ENCODE assay signal across 30 cellular contexts in the genomic region with DNA sequence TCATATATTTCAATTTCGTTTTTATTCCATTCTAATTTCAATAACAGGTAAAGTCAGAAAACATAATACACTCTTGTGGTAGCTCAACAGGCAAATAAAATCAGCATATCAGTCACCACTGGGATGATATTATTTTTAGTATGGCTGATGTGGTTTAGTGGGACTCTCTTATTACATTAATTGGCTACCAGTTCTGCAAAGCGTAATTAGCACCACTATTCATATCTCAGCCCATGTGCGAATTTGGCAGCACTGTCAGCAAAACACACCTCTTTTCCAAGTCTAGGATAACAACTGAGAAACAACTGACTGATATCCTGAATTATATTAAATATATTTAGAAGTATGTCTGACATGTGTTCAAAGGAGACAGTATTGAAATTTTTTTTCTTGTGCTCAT.
"Had no signal": no experiment of that assay in that cellular context is flagged by ENCODE, and none has a peak within 500 bp of the region (broad histone marks: within the 10 kb centered on the region; RNA-seq: fewer than 3 reads in every experiment).

No MANE protein-coding gene starts in this region.

- H3K27me3 ChIP-seq: adrenal gland, body of pancreas, esophagus squamous epithelium had no signal

- H3K4me1 ChIP-seq: adrenal gland, body of pancreas, esophagus squamous epithelium had no signal

- H3K9me3 ChIP-seq: adrenal gland, body of pancreas, esophagus squamous epithelium had no signal

- H3K27ac ChIP-seq: adrenal gland, body of pancreas, epithelial cell of prostate, esophagus squamous epithelium had no signal

- DNase-seq: activated CD4-positive, alpha-beta memory T cell treated with anti-CD3 and anti-CD28 coated beads for 36 hours; activated CD4-positive, alpha-beta T cell treated with anti-CD3 and anti-CD28 coated beads for 36 hours; activated CD4-positive, alpha-beta T cell treated with anti-CD3 and anti-CD28 coated beads, Interleukin-2, amount 10 ng/mL, durations not matched to agents 24 days and 14 days; activated CD4-positive, CD25-positive, alpha-beta regulatory T cell; activated CD4-positive, CD25-positive, alpha-beta regulatory T cell treated with anti-CD3 and anti-CD28 coated beads, Interleukin-2, amount 50 U/mL, for 72 hours; activated CD8-positive, alpha-beta memory T cell treated with anti-CD3 and anti-CD28 coated beads, Interleukin-2, amount 10 ng/mL, durations not matched to agents 7 days and 5 days; activated CD8-positive, alpha-beta memory T cell treated with anti-CD3 and anti-CD28 coated beads, Interleukin-2, amount 50 U/mL, for 4 hours; activated CD8-positive, alpha-beta T cell treated with anti-CD3 and anti-CD28 coated beads, Interleukin-2, amount 10 ng/mL, durations not matched to agents 7 days and 5 days; activated effector memory CD4-positive, alpha-beta T cell treated with anti-CD3 and anti-CD28 coated beads, Interleukin-2, amount 50 U/mL, for 16 hours; activated naive CD4-positive, alpha-beta T cell treated with anti-CD3 and anti-CD28 coated beads for 36 hours; activated naive CD8-positive, alpha-beta T cell treated with anti-CD3 and anti-CD28 coated beads for 36 hours; activated naive CD8-positive, alpha-beta T cell treated with anti-CD3 and anti-CD28 coated beads, Interleukin-2, amount 50 U/mL, for 24 hours; activated T-cell treated with anti-CD3 and anti-CD28 coated beads, Interleukin-2, amount 50 U/mL, for 1 hour; activated T-cell treated with anti-CD3 and anti-CD28 coated beads, Interleukin-2, amount 50 U/mL, for 48 hours; adrenal gland; amygdala; aorta; body of pancreas; caudate nucleus; cortex of kidney; dermis blood vessel endothelial cell; effector CD4-positive, alpha-beta T cell; effector memory CD8-positive, alpha-beta T cell; esophagus squamous epithelium; foreskin melanocyte; T-helper 2 cell had no signal

- ATAC-seq: activated CD4-positive, alpha-beta T cell treated with anti-CD3 and anti-CD28 coated beads for 36 hours; activated CD8-positive, alpha-beta memory T cell treated with anti-CD3 and anti-CD28 coated beads, Interleukin-2, amount 10 ng/mL, durations not matched to agents 7 days and 5 days; activated CD8-positive, alpha-beta T cell treated with anti-CD3 and anti-CD28 coated beads, Interleukin-2, amount 10 ng/mL, durations not matched to agents 7 days and 5 days; activated naive CD8-positive, alpha-beta T cell treated with anti-CD3 and anti-CD28 coated beads, Interleukin-2, amount 50 U/mL, for 24 hours; body of pancreas; effector memory CD8-positive, alpha-beta T cell had no signal

- H3K27ac Mint-ChIP-seq: activated CD4-positive, alpha-beta memory T cell treated with anti-CD3 and anti-CD28 coated beads for 36 hours; activated CD4-positive, alpha-beta T cell treated with anti-CD3 and anti-CD28 coated beads for 36 hours; activated CD4-positive, alpha-beta T cell treated with anti-CD3 and anti-CD28 coated beads, Interleukin-2, amount 10 ng/mL, durations not matched to agents 24 days and 14 days; activated CD8-positive, alpha-beta memory T cell treated with anti-CD3 and anti-CD28 coated beads, Interleukin-2, amount 10 ng/mL, durations not matched to agents 7 days and 5 days; activated CD8-positive, alpha-beta T cell treated with anti-CD3 and anti-CD28 coated beads, Interleukin-2, amount 10 ng/mL, durations not matched to agents 7 days and 5 days; activated naive CD4-positive, alpha-beta T cell treated with anti-CD3 and anti-CD28 coated beads for 36 hours; activated naive CD4-positive, alpha-beta T cell treated with anti-CD3 and anti-CD28 coated beads, Interleukin-2, amount 50 U/mL, for 24 hours; activated naive CD8-positive, alpha-beta T cell treated with anti-CD3 and anti-CD28 coated beads for 36 hours; activated naive CD8-positive, alpha-beta T cell treated with anti-CD3 and anti-CD28 coated beads, Interleukin-2, amount 50 U/mL, for 24 hours; activated T-helper 1 cell treated with anti-CD3 and anti-CD28 coated beads, Interleukin-12 subunit alpha, Interleukin-12 subunit beta, Interleukin-2, Interleukin-4 antibody, amounts not matched to agents 30 ng/mL and 10 ng/mL and 1 ng/mL, durations not matched to agents 14 hours and 24 hours and 36 hours; activated T-helper 2 cell treated with anti-CD3 and anti-CD28 coated beads, Interferon-gamma antibody, Interleukin-2, Interleukin-4, amounts not matched to agents 10 μg/mL and 5 μg/mL and 100 μg/mL, durations not matched to agents 14 hours and 24 hours and 36 hours; effector memory CD8-positive, alpha-beta T cell had no signal

- H3K36me3 ChIP-seq: adrenal gland, esophagus squamous epithelium had no signal

- H3K4me3 Mint-ChIP-seq: activated CD4-positive, alpha-beta memory T cell treated with anti-CD3 and anti-CD28 coated beads for 36 hours; activated CD4-positive, alpha-beta T cell treated with anti-CD3 and anti-CD28 coated beads for 36 hours; activated CD4-positive, alpha-beta T cell treated with anti-CD3 and anti-CD28 coated beads, Interleukin-2, amount 10 ng/mL, durations not matched to agents 24 days and 14 days; activated CD8-positive, alpha-beta memory T cell treated with anti-CD3 and anti-CD28 coated beads, Interleukin-2, amount 10 ng/mL, durations not matched to agents 7 days and 5 days; activated CD8-positive, alpha-beta T cell treated with anti-CD3 and anti-CD28 coated beads, Interleukin-2, amount 10 ng/mL, durations not matched to agents 7 days and 5 days; activated naive CD4-positive, alpha-beta T cell treated with anti-CD3 and anti-CD28 coated beads for 36 hours; activated naive CD4-positive, alpha-beta T cell treated with anti-CD3 and anti-CD28 coated beads, Interleukin-2, amount 50 U/mL, for 24 hours; activated naive CD8-positive, alpha-beta T cell treated with anti-CD3 and anti-CD28 coated beads for 36 hours; activated naive CD8-positive, alpha-beta T cell treated with anti-CD3 and anti-CD28 coated beads, Interleukin-2, amount 50 U/mL, for 24 hours; activated T-helper 1 cell treated with anti-CD3 and anti-CD28 coated beads, Interleukin-12 subunit alpha, Interleukin-12 subunit beta, Interleukin-2, Interleukin-4 antibody, amounts not matched to agents 30 ng/mL and 10 ng/mL and 1 ng/mL, durations not matched to agents 14 hours and 24 hours and 36 hours; effector memory CD8-positive, alpha-beta T cell had no signal

- H3K4me3 ChIP-seq: adrenal gland, body of pancreas, esophagus squamous epithelium had no signal

- H3K4me1 Mint-ChIP-seq: activated CD4-positive, alpha-beta T cell treated with anti-CD3 and anti-CD28 coated beads for 36 hours; activated CD4-positive, alpha-beta T cell treated with anti-CD3 and anti-CD28 coated beads, Interleukin-2, amount 10 ng/mL, durations not matched to agents 24 days and 14 days; activated CD8-positive, alpha-beta memory T cell treated with anti-CD3 and anti-CD28 coated beads, Interleukin-2, amount 10 ng/mL, durations not matched to agents 7 days and 5 days; activated naive CD4-positive, alpha-beta T cell treated with anti-CD3 and anti-CD28 coated beads, Interleukin-2, amount 50 U/mL, for 24 hours; activated naive CD8-positive, alpha-beta T cell treated with anti-CD3 and anti-CD28 coated beads for 36 hours; activated naive CD8-positive, alpha-beta T cell treated with anti-CD3 and anti-CD28 coated beads, Interleukin-2, amount 50 U/mL, for 24 hours had no signal

- H3K27me3 Mint-ChIP-seq: activated CD4-positive, alpha-beta memory T cell treated with anti-CD3 and anti-CD28 coated beads for 36 hours; activated CD4-positive, alpha-beta T cell treated with anti-CD3 and anti-CD28 coated beads for 36 hours; activated CD4-positive, alpha-beta T cell treated with anti-CD3 and anti-CD28 coated beads, Interleukin-2, amount 10 ng/mL, durations not matched to agents 24 days and 14 days; activated CD8-positive, alpha-beta memory T cell treated with anti-CD3 and anti-CD28 coated beads, Interleukin-2, amount 10 ng/mL, durations not matched to agents 7 days and 5 days; activated naive CD4-positive, alpha-beta T cell treated with anti-CD3 and anti-CD28 coated beads, Interleukin-2, amount 50 U/mL, for 24 hours; activated naive CD8-positive, alpha-beta T cell treated with anti-CD3 and anti-CD28 coated beads for 36 hours; activated naive CD8-positive, alpha-beta T cell treated with anti-CD3 and anti-CD28 coated beads, Interleukin-2, amount 50 U/mL, for 24 hours; effector memory CD8-positive, alpha-beta T cell had no signal
